ENCODE assay signal across 18 cellular contexts in the genomic region with DNA sequence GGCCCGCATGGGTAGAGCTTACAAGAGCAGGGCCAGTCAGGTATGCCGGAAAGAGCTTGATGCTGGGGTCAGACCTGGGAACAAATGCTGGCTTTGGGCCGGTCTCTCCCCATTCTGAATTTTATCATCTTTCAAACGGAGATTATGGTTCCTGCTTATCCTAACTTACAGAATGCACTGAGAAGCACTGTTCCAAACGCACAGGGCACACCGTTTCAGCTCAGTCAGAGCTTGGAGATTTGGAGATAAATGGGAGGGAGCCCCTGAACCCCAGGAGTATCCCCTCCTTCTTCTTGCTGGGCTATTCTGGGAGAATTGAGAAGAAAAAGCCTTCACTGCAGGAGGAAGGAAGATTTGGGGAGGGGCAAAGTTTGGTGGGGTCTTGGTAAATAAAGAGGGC.
A peak's percentile ranks its signal among the peaks of the same experiment; 100 is the strongest.
DNase-seq lines count a peak whose midpoint lies in the region; ATAC-seq and TF ChIP-seq lines count a peak whose summit lies in the region.
"Had no signal": no experiment of that assay in that cellular context is flagged by ENCODE, and none has a peak within 500 bp of the region (broad histone marks: within the 10 kb centered on the region; RNA-seq: fewer than 3 reads in every experiment).

No MANE protein-coding gene starts in this region.

- H3K4me3 Mint-ChIP-seq in brain: no peak overlapping the region
- H3K4me3 Mint-ChIP-seq: CD8-positive, alpha-beta T cell; HFFc6 had no signal

- H3K27ac ChIP-seq in right atrium auricular region: no peak overlapping the region
- H3K27ac ChIP-seq: A549, GM23248 had no signal

- DNase-seq in right atrium auricular region (ENCODE audit: low spot score): peak; percentile 21
- DNase-seq in Right ventricle myocardium superior: no peak
- peak; percentile 13 for DNase-seq in islet precursor cell
- no peak for DNase-seq in NCI-H2107 treated with DMSO at 0.1 percent for 48 hours (lab: John Stamatoyannopoulos, UW; ENCODE audit: unreplicated experiment)
- no peak for DNase-seq in NCI-H226
- DNase-seq: 8988T; ACHN; C1 segment of cervical spinal cord; Caco-2; CD8-positive, alpha-beta T cell; DMS153; DND-41; GM23248; HFFc6 had no signal

- ATAC-seq in Right ventricle myocardium superior (ENCODE audit: poor library complexity): no peak
- ATAC-seq in GM18519 (IDR thresholded peaks at IDR 0.05; ENCODE audit: low FRiP score, unreplicated experiment): no peak
- ATAC-seq: A549; CD8-positive, alpha-beta T cell had no signal

- H3K9me3 Mint-ChIP-seq in brain: peaks cover 4 to 16% (median 11%) of the 10 kb centered on the region in 5 experiments
- H3K9me3 Mint-ChIP-seq: CD8-positive, alpha-beta T cell had no signal

- H3K4me1 Mint-ChIP-seq in brain: peaks cover 19% of the 10 kb centered on the region

- no peaks in the 10 kb centered on the region for H3K27me3 ChIP-seq in right atrium auricular region

- H3K4me1 ChIP-seq in right atrium auricular region: no peaks in the 10 kb centered on the region
- H3K4me1 ChIP-seq: A549, HAP-1 had no signal

- peak overlapping the region in 3 of 5 experiments; percentile 18 to 68 (median 62) for H3K27ac Mint-ChIP-seq in brain
- H3K27ac Mint-ChIP-seq: CD8-positive, alpha-beta T cell; HFFc6 had no signal

- no peak for TF ChIP-seq CTCF in right atrium auricular region (IDR thresholded peaks at IDR 0.05)
- TF ChIP-seq CTCF in brain (conservative IDR thresholded peaks at IDR 0.05): no peak

- H3K4me3 ChIP-seq in right atrium auricular region: no peak overlapping the region
- H3K4me3 ChIP-seq: A549, GM23248, HAP-1 had no signal

- no peaks in the 10 kb centered on the region for H3K36me3 Mint-ChIP-seq in brain
- H3K36me3 Mint-ChIP-seq: CD8-positive, alpha-beta T cell had no signal

- no peaks in the 10 kb centered on the region for H3K36me3 ChIP-seq in right atrium auricular region
- H3K36me3 ChIP-seq: HAP-1 had no signal

- peaks cover 8% of the 10 kb centered on the region for H3K27me3 Mint-ChIP-seq in brain

- intact Hi-C loops in Right ventricle myocardium superior (cut with DNase I): no loop called here

- no peaks in the 10 kb centered on the region for H3K9me3 ChIP-seq in right atrium auricular region
- H3K9me3 ChIP-seq: Caco-2, HAP-1 had no signal

Comparison
In these comparisons a context has a peak if more than half of its experiments do, and no peak if none do; other contexts are left out.
1. DNase-seq: peak in right atrium auricular region (single experiment) and islet precursor cell (single experiment); none in Right ventricle myocardium superior (single experiment), NCI-H2107 treated with DMSO at 0.1 percent for 48 hours (single experiment) and NCI-H226 (single experiment).